26 cellular contexts compared by ENCODE assay signal in the genomic region with DNA sequence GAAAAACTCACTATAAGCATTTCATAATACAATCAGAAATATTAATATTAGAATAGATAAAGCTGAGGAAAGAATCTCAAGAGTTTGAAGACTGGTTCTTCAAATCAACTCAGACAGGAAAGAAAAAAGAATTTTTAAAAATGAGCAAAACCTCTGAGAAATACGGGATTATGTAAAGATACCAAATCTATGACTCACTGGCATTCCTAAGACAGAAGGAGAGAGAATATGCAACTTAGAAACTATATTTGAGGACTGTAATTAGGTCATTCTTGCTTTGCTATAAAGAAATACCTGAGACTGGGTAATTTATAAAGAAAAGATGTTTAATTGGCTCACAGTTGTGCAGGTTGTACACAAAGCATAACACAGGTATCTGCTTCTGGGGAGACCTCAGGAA.
A peak's percentile ranks its signal among the peaks of the same experiment; 100 is the strongest.
DNase-seq lines count a peak whose midpoint lies in the region; ATAC-seq, FAIRE-seq and TF ChIP-seq lines count a peak whose summit lies in the region.
"Had no signal": no experiment of that assay in that cellular context is flagged by ENCODE, and none has a peak within 500 bp of the region (broad histone marks: within the 10 kb centered on the region; RNA-seq: fewer than 3 reads in every experiment).

No MANE protein-coding gene starts in this region.

- DNase-seq in MCF 10A (ENCODE audit: unreplicated experiment) (peak; percentile 18), breast epithelium (ENCODE audit: low spot score in 2 of 2) (no peak), bronchial epithelial cell (ENCODE audit: low read depth) (peak; percentile 64), iris pigment epithelial cell (ENCODE audit: low read depth) (peak; percentile 50), thoracic aorta (ENCODE audit: low spot score) (no peak), NCI-H446 (lab: John Stamatoyannopoulos, UW) (no peak), cerebellar nuclear complex (lab: John Stamatoyannopoulos, UW) (no peak), left lobe of liver (ENCODE audit: low spot score) (no peak)
- DNase-seq: activated CD4-positive, alpha-beta T cell treated with anti-CD3 and anti-CD28 coated beads for 36 hours; activated gamma-delta T cell; amygdala; colonic mucosa; left colon; NCI-H2029 treated with DMSO at 0.1 percent for 48 hours; NCI-H510A treated with DMSO at 0.1 percent for 48 hours; nephron progenitor cell; SHP77; stimulated activated CD4-positive, alpha-beta T cell treated with anti-CD3 and anti-CD28 coated beads, Interleukin-4, amount 100 ng/mL, for 24 hours had no signal

- no peaks in the 10 kb centered on the region for H3K9me3 Mint-ChIP-seq in MCF 10A (ENCODE audit: unreplicated experiment)

- no peak overlapping the region for H3K27ac Mint-ChIP-seq in MCF 10A (ENCODE audit: low read depth, unreplicated experiment)
- H3K27ac Mint-ChIP-seq: activated CD4-positive, alpha-beta T cell treated with anti-CD3 and anti-CD28 coated beads for 36 hours; nephron progenitor cell; progenitor cell of endocrine pancreas had no signal

- no peaks in the 10 kb centered on the region for H3K27me3 ChIP-seq in breast epithelium
- no peaks in the 10 kb centered on the region for H3K27me3 ChIP-seq in bronchial epithelial cell (ENCODE audit: control insufficient read depth, insufficient read depth, low read length)
- no peaks in the 10 kb centered on the region for H3K27me3 ChIP-seq in thoracic aorta (replicated peaks; ENCODE audit: insufficient read depth)
- H3K27me3 ChIP-seq: BLaER1 treated with 17β-estradiol and CSF1 and Interleukin-3, amounts not matched to agents 10 nM and 100 nM; colonic mucosa had no signal

- H3K4me3 ChIP-seq in breast epithelium (no peak overlapping the region), bronchial epithelial cell (ENCODE audit: low read depth, low read length) (no peak overlapping the region), thoracic aorta (no peak overlapping the region)
- H3K4me3 ChIP-seq: BLaER1 treated with 17β-estradiol and CSF1 and Interleukin-3, amounts not matched to agents 10 nM and 100 nM; colonic mucosa; K562 had no signal

- no peak for TF ChIP-seq POLR2A in breast epithelium (IDR thresholded peaks at IDR 0.05)

- POLR2A ChIA-PET in MCF 10A (lab: Yijun Ruan, JAX): interaction anchor here (0.7 kb wide), 1 partner anchor 486 kb away, joined by 3 read pairs; no protein-coding TSS in a partner anchor

- peaks cover 5% of the 10 kb centered on the region for H3K4me1 Mint-ChIP-seq in MCF 10A (ENCODE audit: insufficient read depth, unreplicated experiment)
- H3K4me1 Mint-ChIP-seq: activated CD4-positive, alpha-beta T cell treated with anti-CD3 and anti-CD28 coated beads for 36 hours; nephron progenitor cell had no signal

- intact Hi-C loops in MCF 10A (cut with micrococcal nuclease): no loop called here
- intact Hi-C loops in breast epithelium (cut with DNase I; ENCODE audit: low total_unique reads): no loop called here

- CTCF ChIA-PET in MCF 10A (lab: Yijun Ruan, JAX): no interaction called here

- FAIRE-seq in bronchial epithelial cell (lab: Jason Lieb, UNC): no peak
- FAIRE-seq: endometrium, GM12891, K562, TTC549, urothelium cell line had no signal

- H3K4me1 ChIP-seq in breast epithelium (no peaks in the 10 kb centered on the region), thoracic aorta (ENCODE audit: control insufficient read depth in 1 of 2, low read depth in 2 of 2) (peaks cover 8 to 15% of the 10 kb centered on the region in 2 donors)
- H3K4me1 ChIP-seq: BLaER1 treated with 17β-estradiol and CSF1 and Interleukin-3, amounts not matched to agents 10 nM and 100 nM; colonic mucosa had no signal

- ATAC-seq in thoracic aorta (ENCODE audit: insufficient number of reproducible peaks, low FRiP score, low read depth): no peak
- ATAC-seq in left lobe of liver: no peak
- ATAC-seq: activated CD4-positive, alpha-beta T cell treated with anti-CD3 and anti-CD28 coated beads for 36 hours; K562; left colon had no signal

- H3K36me3 Mint-ChIP-seq in MCF 10A (ENCODE audit: insufficient read depth, unreplicated experiment): no peaks in the 10 kb centered on the region

- H3K27ac ChIP-seq in breast epithelium (no peak overlapping the region), thoracic aorta (peak overlapping the region; percentile 19 to 32)
- H3K27ac ChIP-seq: 22Rv1; BLaER1 treated with 17β-estradiol and CSF1 and Interleukin-3, amounts not matched to agents 10 nM and 100 nM; colonic mucosa had no signal

- TF ChIP-seq CTCF in MCF 10A (IDR thresholded peaks at IDR 0.05; ENCODE audit: unreplicated experiment) (no peak), breast epithelium (IDR thresholded peaks at IDR 0.05) (no peak), bronchial epithelial cell (IDR thresholded peaks at IDR 0.05; ENCODE audit: insufficient read depth, low read length, severe bottlenecking) (no peak), thoracic aorta (IDR thresholded peaks at IDR 0.05) (no peak)

- no peak overlapping the region for H3K4me3 Mint-ChIP-seq in MCF 10A (ENCODE audit: unreplicated experiment)
- H3K4me3 Mint-ChIP-seq: activated CD4-positive, alpha-beta T cell treated with anti-CD3 and anti-CD28 coated beads for 36 hours; nephron progenitor cell had no signal

- peaks cover 5 to 14% of the 10 kb centered on the region in 2 donors for H3K9me3 ChIP-seq in breast epithelium
- no peaks in the 10 kb centered on the region for H3K9me3 ChIP-seq in thoracic aorta
- H3K9me3 ChIP-seq: colonic mucosa had no signal

- no TSS peak for BruUV-seq in MCF 10A (replicated peaks; lab: Mats Ljungman, UMichigan)

- H3K36me3 ChIP-seq in breast epithelium: no peaks in the 10 kb centered on the region
- H3K36me3 ChIP-seq in bronchial epithelial cell (ENCODE audit: control insufficient read depth, insufficient read depth, low read length): no peaks in the 10 kb centered on the region
- H3K36me3 ChIP-seq in thoracic aorta: no peaks in the 10 kb centered on the region
- H3K36me3 ChIP-seq: BLaER1 treated with 17β-estradiol and CSF1 and Interleukin-3, amounts not matched to agents 10 nM and 100 nM; colonic mucosa had no signal

- no peaks in the 10 kb centered on the region for H3K27me3 Mint-ChIP-seq in MCF 10A (ENCODE audit: insufficient read depth, unreplicated experiment)
- H3K27me3 Mint-ChIP-seq: activated CD4-positive, alpha-beta T cell treated with anti-CD3 and anti-CD28 coated beads for 36 hours; progenitor cell of endocrine pancreas had no signal

Comparison
In these comparisons a context has a peak if more than half of its experiments do, and no peak if none do; other contexts are left out.
1. DNase-seq: peak in MCF 10A (single experiment), bronchial epithelial cell (single experiment) and iris pigment epithelial cell (single experiment); none in breast epithelium (0 of 2), thoracic aorta (single experiment), NCI-H446 (0 of 2), cerebellar nuclear complex (0 of 2) and left lobe of liver (single experiment).
2. H3K27ac ChIP-seq: peak in thoracic aorta (2 of 2); none in breast epithelium (0 of 2).